In genomic region chr6:11423667-11424066, GRCh38 we compare ENCODE assay signal across 24 cellular contexts.
A peak's percentile ranks its signal among the peaks of the same experiment; 100 is the strongest.
DNase-seq lines count a peak whose midpoint lies in the region; ATAC-seq and TF ChIP-seq lines count a peak whose summit lies in the region.
"Had no signal": no experiment of that assay in that cellular context is flagged by ENCODE, and none has a peak within 500 bp of the region (broad histone marks: within the 10 kb centered on the region; RNA-seq: fewer than 3 reads in every experiment).

No MANE protein-coding gene starts in this region.

- H3K9me3 ChIP-seq in left ventricle myocardium inferior (replicated peaks) (peaks cover 16% of the 10 kb centered on the region), mesenchymal stem cell (ENCODE audit: control insufficient read depth, low read length) (no peaks in the 10 kb centered on the region)
- H3K9me3 ChIP-seq in CD8-positive, alpha-beta T cell (ENCODE audit: low read length), result no peaks in the 10 kb centered on the region

- H3K27ac Mint-ChIP-seq in CD8-positive, alpha-beta T cell, result no peak overlapping the region
- H3K27ac Mint-ChIP-seq: activated CD8-positive, alpha-beta T cell treated with anti-CD3 and anti-CD28 coated beads, Interleukin-2, amount 10 ng/mL, durations not matched to agents 7 days and 5 days; activated T-cell treated with anti-CD3 and anti-CD28 coated beads, Interleukin-2, amount 50 U/mL, for 72 hours; CD4-positive, alpha-beta memory T cell; effector memory CD8-positive, alpha-beta T cell; memory B cell; T-cell had no signal

- no peaks in the 10 kb centered on the region for H3K36me3 Mint-ChIP-seq in CD8-positive, alpha-beta T cell
- H3K36me3 Mint-ChIP-seq: CD4-positive, alpha-beta memory T cell; T-cell had no signal

- no peak overlapping the region for H3K18ac ChIP-seq in mesenchymal stem cell (ENCODE audit: low read depth in 1 of 2, low read length in 2 of 2)

- no peak overlapping the region for H2BK120ac ChIP-seq in mesenchymal stem cell (ENCODE audit: low read depth, low read length)

- no peaks in the 10 kb centered on the region for H3K9me3 Mint-ChIP-seq in CD8-positive, alpha-beta T cell
- H3K9me3 Mint-ChIP-seq: activated T-cell treated with anti-CD3 and anti-CD28 coated beads, Interleukin-2, amount 50 U/mL, for 72 hours; effector memory CD8-positive, alpha-beta T cell; memory B cell; neural crest cell had no signal

- no peak overlapping the region for H2BK15ac ChIP-seq in mesenchymal stem cell (ENCODE audit: low read depth, poor library complexity, severe bottlenecking)

- H2AFZ ChIP-seq in mesenchymal stem cell (ENCODE audit: low read depth, low read length), result no peak overlapping the region

- ATAC-seq in Right ventricle myocardium inferior (no peak), HG03432 (IDR thresholded peaks at IDR 0.05; ENCODE audit: unreplicated experiment) (no peak), GM19455 (IDR thresholded peaks at IDR 0.05; ENCODE audit: unreplicated experiment) (no peak)
- no peak for ATAC-seq in CD8-positive, alpha-beta T cell
- ATAC-seq: activated CD8-positive, alpha-beta T cell treated with anti-CD3 and anti-CD28 coated beads, Interleukin-2, amount 10 ng/mL, durations not matched to agents 7 days and 5 days; effector memory CD8-positive, alpha-beta T cell; T-cell had no signal

- H3K79me1 ChIP-seq in mesenchymal stem cell (replicated peaks; ENCODE audit: low read length, poor library complexity, severe bottlenecking), result no peaks in the 10 kb centered on the region

- H3K36me3 ChIP-seq in left ventricle myocardium inferior (no peaks in the 10 kb centered on the region), mesenchymal stem cell (ENCODE audit: control insufficient read depth in 1 of 2, insufficient read depth in 2 of 2, low read depth in 1 of 2, low read length in 2 of 2) (peaks cover 0 to 6% of the 10 kb centered on the region in 2 experiments)
- no peaks in the 10 kb centered on the region for H3K36me3 ChIP-seq in CD8-positive, alpha-beta T cell (ENCODE audit: insufficient read depth, low read length)

- H4K91ac ChIP-seq in mesenchymal stem cell (ENCODE audit: low read length), result no peak overlapping the region

- 93% methylated on average over 1 of the region's 1 CpG for WGBS in mesenchymal stem cell

- H3K23ac ChIP-seq in mesenchymal stem cell (ENCODE audit: low read length in 2 of 2), result no peak overlapping the region

- peak overlapping the region; percentile 59 for H3K27ac ChIP-seq in left ventricle myocardium inferior (replicated peaks)
- H3K27ac ChIP-seq in epithelial cell of prostate, result peak overlapping the region; percentile 75
- H3K27ac ChIP-seq in mesenchymal stem cell (ENCODE audit: low read length, poor library complexity, severe bottlenecking), result no peak overlapping the region
- no peak overlapping the region for H3K27ac ChIP-seq in CD8-positive, alpha-beta T cell (ENCODE audit: low read depth, low read length)
- H3K27ac ChIP-seq: VCaP had no signal

- peak overlapping the region in 1 of 2 experiments; percentile 64 for H2BK12ac ChIP-seq in mesenchymal stem cell (ENCODE audit: low read length in 2 of 2)

- H2AK5ac ChIP-seq in mesenchymal stem cell (ENCODE audit: low read length, severe bottlenecking), result peak overlapping the region; percentile 63

- no peak overlapping the region for H3K9ac ChIP-seq in mesenchymal stem cell (ENCODE audit: low read length)

- H3K14ac ChIP-seq in mesenchymal stem cell (ENCODE audit: low read length in 2 of 2), result no peak overlapping the region

- H4K8ac ChIP-seq in mesenchymal stem cell (ENCODE audit: low read length), result no peak overlapping the region

- H3K4me3 ChIP-seq in left ventricle myocardium inferior (no peak overlapping the region), mesenchymal stem cell (ENCODE audit: insufficient read depth in 1 of 2, low read depth in 1 of 2, low read length in 2 of 2) (no peak overlapping the region)
- H3K4me3 ChIP-seq in CD8-positive, alpha-beta T cell (ENCODE audit: low read depth, low read length), result no peak overlapping the region

- POLR2A ChIA-PET in CD8-positive, alpha-beta T cell (lab: Charles Lee), result no interaction called here

- H3K27me3 ChIP-seq in left ventricle myocardium inferior (ENCODE audit: low read depth) (no peaks in the 10 kb centered on the region), mesenchymal stem cell (ENCODE audit: control insufficient read depth in 1 of 2, insufficient read depth in 1 of 2, low read length in 2 of 2) (no peaks in the 10 kb centered on the region)
- no peaks in the 10 kb centered on the region for H3K27me3 ChIP-seq in CD8-positive, alpha-beta T cell (ENCODE audit: insufficient read depth, low read length)

- TF ChIP-seq CTCF in left ventricle myocardium inferior (IDR thresholded peaks at IDR 0.05; ENCODE audit: borderline replicate concordance), result no peak
- TF ChIP-seq CTCF in CD8-positive, alpha-beta T cell (IDR thresholded peaks at IDR 0.05), result no peak

- DNase-seq in left ventricle myocardium inferior (no peak), Right ventricle myocardium inferior (ENCODE audit: missing footprints) (no peak), epithelial cell of prostate (ENCODE audit: low read depth, low spot score) (peak; percentile 36), mesenchymal stem cell (no peak), NCI-H1436 (lab: John Stamatoyannopoulos, UW) (no peak)
- no peak for DNase-seq in CD8-positive, alpha-beta T cell
- DNase-seq: activated CD8-positive, alpha-beta T cell treated with anti-CD3 and anti-CD28 coated beads, Interleukin-2, amount 10 ng/mL, durations not matched to agents 7 days and 5 days; CD4-positive, alpha-beta memory T cell; central memory CD4-positive, alpha-beta T cell; effector memory CD8-positive, alpha-beta T cell; foreskin melanocyte; H7; Karpas-422; NCI-H1105 treated with DMSO at 0.1 percent for 48 hours; NCI-H2171; NCI-H774; stimulated activated naive CD4-positive, alpha-beta T cell treated with Interleukin-2 at 50 U/mL for 16 hours; T-cell had no signal

- H3K4me1 ChIP-seq in left ventricle myocardium inferior (peaks cover 44% of the 10 kb centered on the region), mesenchymal stem cell (ENCODE audit: control insufficient read depth, insufficient read depth, low read depth, low read length) (peaks cover 27% of the 10 kb centered on the region)
- H3K4me1 ChIP-seq in CD8-positive, alpha-beta T cell (ENCODE audit: insufficient read depth, low read length), result no peaks in the 10 kb centered on the region

- no peak overlapping the region for H3K4me3 Mint-ChIP-seq in CD8-positive, alpha-beta T cell
- H3K4me3 Mint-ChIP-seq: activated CD8-positive, alpha-beta T cell treated with anti-CD3 and anti-CD28 coated beads, Interleukin-2, amount 10 ng/mL, durations not matched to agents 7 days and 5 days; CD4-positive, alpha-beta memory T cell; effector memory CD8-positive, alpha-beta T cell; memory B cell; neural crest cell; T-cell had no signal

- peaks cover 7% of the 10 kb centered on the region for H3K4me1 Mint-ChIP-seq in CD8-positive, alpha-beta T cell (ENCODE audit: low read depth)

- H3K27me3 Mint-ChIP-seq in CD8-positive, alpha-beta T cell (ENCODE audit: low read depth), result no peaks in the 10 kb centered on the region
- H3K27me3 Mint-ChIP-seq: CD4-positive, alpha-beta memory T cell; memory B cell; T-cell had no signal

- intact Hi-C loops in left ventricle myocardium inferior (cut with micrococcal nuclease) (no loop called here), Right ventricle myocardium inferior (cut with DNase I) (loop anchor here (5.0 kb wide), 1 partner anchor 201 kb away; no protein-coding TSS in a partner anchor)
- intact Hi-C loops in CD8-positive, alpha-beta T cell (cut with DNase I, micrococcal nuclease), result no loop called here

- no peak overlapping the region for H3K4me2 ChIP-seq in mesenchymal stem cell (ENCODE audit: low read length, poor library complexity, severe bottlenecking)

- CTCF ChIA-PET in CD8-positive, alpha-beta T cell (lab: Charles Lee), result no interaction called here

- peak overlapping the region; percentile 20 for H2BK5ac ChIP-seq in mesenchymal stem cell (ENCODE audit: low read depth, low read length, poor library complexity, severe bottlenecking)

- H3K4ac ChIP-seq in mesenchymal stem cell (ENCODE audit: low read depth in 1 of 2, low read length in 2 of 2), result no peak overlapping the region

Comparison
In these comparisons a context has a peak if more than half of its experiments do, and no peak if none do; other contexts are left out.
1. H3K27ac ChIP-seq: peak in left ventricle myocardium inferior (single experiment) and epithelial cell of prostate (single experiment); none in mesenchymal stem cell (single experiment) and CD8-positive, alpha-beta T cell (single experiment).